ENCODE assay signal across 14 cellular contexts in the genomic region with DNA sequence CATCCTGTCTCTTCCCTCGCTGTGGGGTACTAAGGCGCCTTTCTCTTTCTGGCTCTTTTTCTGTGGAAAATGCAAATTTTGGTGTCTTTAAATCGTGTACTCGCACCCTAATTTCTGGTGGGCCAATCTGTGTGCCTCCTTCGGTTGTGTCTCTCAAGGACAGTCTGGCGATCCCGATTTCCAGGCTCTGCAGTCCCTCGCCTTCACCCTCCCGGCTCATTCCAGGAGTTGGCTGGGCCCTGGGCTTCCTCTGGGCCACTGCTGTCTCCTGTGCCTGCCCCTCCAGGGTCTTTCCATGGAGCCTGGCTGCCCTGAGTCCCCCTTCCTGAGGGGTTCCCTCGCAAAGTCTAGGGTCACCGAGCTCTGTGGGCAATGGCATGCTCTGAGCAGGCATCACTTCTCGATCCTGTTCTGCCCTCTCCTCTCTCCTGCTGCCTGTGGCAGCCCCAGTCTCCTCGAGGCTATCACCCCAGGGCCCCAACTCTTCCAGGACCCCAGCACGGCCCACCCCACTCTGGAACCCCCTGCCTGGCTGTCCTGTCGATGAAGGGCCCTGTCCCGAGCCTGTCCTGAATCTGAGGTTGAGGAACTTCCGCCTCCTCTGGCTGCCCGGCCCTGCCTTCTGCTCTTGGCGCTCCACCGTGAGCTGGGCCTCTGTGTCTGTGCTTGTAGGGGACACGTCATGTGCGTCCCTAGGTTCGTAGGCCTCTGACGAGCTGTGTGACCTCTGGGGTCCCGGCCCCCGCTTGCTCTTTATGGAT. TPM values are rescaled to one million over a fixed set of nuclear protein-coding genes. Genes with fewer than 3 reads are reported as not detected.
"Had no signal": no experiment of that assay in that cellular context is flagged by ENCODE, and none has a peak within 500 bp of the region (broad histone marks: within the 10 kb centered on the region; RNA-seq: fewer than 3 reads in every experiment).

No MANE protein-coding gene starts in this region.

- H3K4me3 Mint-ChIP-seq: activated naive CD4-positive, alpha-beta T cell treated with anti-CD3 and anti-CD28 coated beads, Interleukin-2, amount 10 ng/mL, durations not matched to agents 7 days and 5 days; activated T-helper 17 cell treated with anti-CD3 and anti-CD28 coated beads, Interleukin-2, amount 50 U/mL, for 72 hours; neural crest cell; stimulated activated memory B cell treated with anti-CD40 and anti-IgM and Interleukin-4, amounts not matched to agents 10 μg/mL and 1 μg/mL and 100 μg/mL, for 72 hours; T-cell had no signal

- H3K36me3 Mint-ChIP-seq: activated naive CD4-positive, alpha-beta T cell treated with anti-CD3 and anti-CD28 coated beads, Interleukin-2, amount 10 ng/mL, durations not matched to agents 7 days and 5 days; stimulated activated memory B cell treated with anti-CD40 and anti-IgM and Interleukin-4, amounts not matched to agents 10 μg/mL and 1 μg/mL and 100 μg/mL, for 72 hours; T-cell had no signal

- H3K27ac ChIP-seq: cardiac muscle cell, ovary, uterus had no signal

- H3K36me3 ChIP-seq: cardiac muscle cell, ovary, uterus had no signal

- H3K27ac Mint-ChIP-seq: activated naive CD4-positive, alpha-beta T cell treated with anti-CD3 and anti-CD28 coated beads, Interleukin-2, amount 10 ng/mL, durations not matched to agents 7 days and 5 days; activated T-helper 17 cell treated with anti-CD3 and anti-CD28 coated beads, Interleukin-2, amount 50 U/mL, for 72 hours; stimulated activated memory B cell treated with anti-CD40 and anti-IgM and Interleukin-4, amounts not matched to agents 10 μg/mL and 1 μg/mL and 100 μg/mL, for 72 hours; T-cell had no signal

- H3K27me3 ChIP-seq: ovary, uterus had no signal

- H3K4me1 ChIP-seq: uterus had no signal

- ATAC-seq: activated T-helper 17 cell treated with anti-CD3 and anti-CD28 coated beads, Interleukin-2, amount 50 U/mL, for 72 hours; stimulated activated memory B cell treated with anti-CD40 and anti-IgM and Interleukin-4, amounts not matched to agents 10 μg/mL and 1 μg/mL and 100 μg/mL, for 72 hours; T-cell had no signal

- DNase-seq: activated CD4-positive, alpha-beta T cell treated with anti-CD3 and anti-CD28 coated beads for 1 hour; activated CD4-positive, alpha-beta T cell treated with anti-CD3 and anti-CD28 coated beads, Interleukin-2, amount 50 U/mL, for 4 hours; activated naive CD4-positive, alpha-beta T cell treated with anti-CD3 and anti-CD28 coated beads, Interleukin-2, amount 10 ng/mL, durations not matched to agents 7 days and 5 days; activated T-cell treated with anti-CD3 and anti-CD28 coated beads for 4 hours; foreskin fibroblast; stimulated activated CD4-positive, alpha-beta T cell treated with anti-CD3 and anti-CD28 coated beads, Interleukin-2, amount 100 ng/mL, for 48 hours; T-cell; uterus had no signal

- H3K9me3 Mint-ChIP-seq: activated naive CD4-positive, alpha-beta T cell treated with anti-CD3 and anti-CD28 coated beads, Interleukin-2, amount 10 ng/mL, durations not matched to agents 7 days and 5 days; activated T-helper 17 cell treated with anti-CD3 and anti-CD28 coated beads, Interleukin-2, amount 50 U/mL, for 72 hours; neural crest cell; stimulated activated memory B cell treated with anti-CD40 and anti-IgM and Interleukin-4, amounts not matched to agents 10 μg/mL and 1 μg/mL and 100 μg/mL, for 72 hours; T-cell had no signal

- H3K4me1 Mint-ChIP-seq: activated naive CD4-positive, alpha-beta T cell treated with anti-CD3 and anti-CD28 coated beads, Interleukin-2, amount 10 ng/mL, durations not matched to agents 7 days and 5 days; activated T-helper 17 cell treated with anti-CD3 and anti-CD28 coated beads, Interleukin-2, amount 50 U/mL, for 72 hours; neural crest cell; stimulated activated memory B cell treated with anti-CD40 and anti-IgM and Interleukin-4, amounts not matched to agents 10 μg/mL and 1 μg/mL and 100 μg/mL, for 72 hours; T-cell had no signal

- H3K4me3 ChIP-seq: cardiac muscle cell, lung, ovary, uterus had no signal

RNA-seq across cellular contexts. Expression of gene PLD4, which starts 29.4 kb away (rescaled TPM):
- total RNA-seq: activated T-helper 17 cell treated with anti-CD3 and anti-CD28 coated beads, Interleukin-2, amount 50 U/mL, for 72 hours had no signal
